In the genomic region with DNA sequence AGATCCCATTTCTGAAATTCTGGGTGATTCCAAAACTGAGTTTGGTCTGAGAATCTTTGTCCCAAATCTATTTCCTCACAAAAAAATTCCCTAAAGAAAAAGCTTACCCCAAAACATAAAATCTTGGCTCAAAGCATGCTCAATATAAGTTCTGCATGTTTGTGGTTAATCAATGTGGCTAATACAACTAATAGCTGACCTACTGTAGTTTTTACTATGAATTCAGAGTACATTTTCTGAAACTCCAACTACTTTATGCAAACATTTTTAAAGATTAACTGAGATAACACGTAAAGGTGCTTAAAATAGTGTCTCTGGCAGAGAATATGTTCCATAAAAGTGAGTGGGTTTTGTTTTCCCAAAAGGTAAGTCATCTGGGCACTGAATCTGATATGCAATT, we compare ENCODE assay signal across 9 cellular contexts.
A peak's percentile ranks its signal among the peaks of the same experiment; 100 is the strongest.
DNase-seq lines count a peak whose midpoint lies in the region; ATAC-seq and TF ChIP-seq lines count a peak whose summit lies in the region.
"Had no signal": no experiment of that assay in that cellular context is flagged by ENCODE, and none has a peak within 500 bp of the region (broad histone marks: within the 10 kb centered on the region; RNA-seq: fewer than 3 reads in every experiment).

No MANE protein-coding gene starts in this region.

- peaks cover 56% of the 10 kb centered on the region for H3K4me1 Mint-ChIP-seq in activated T-cell treated with anti-CD3 and anti-CD28 coated beads, Interleukin-2, amount 50 U/mL, for 24 hours (ENCODE audit: low read depth)
- H3K4me1 Mint-ChIP-seq in stimulated activated naive B cell treated with anti-CD40 and anti-IgM and Interleukin-4, amounts not matched to agents 10 μg/mL and 1 μg/mL and 100 μg/mL, for 72 hours, result peaks cover 42 to 53% of the 10 kb centered on the region in 2 donors

- peak overlapping the region; percentile 86 for H3K27ac ChIP-seq in RWPE2 (ENCODE audit: poor library complexity, severe bottlenecking)
- peak overlapping the region; percentile 25 for H3K27ac ChIP-seq in hepatocyte
- H3K27ac ChIP-seq in thyroid gland, result peak overlapping the region in 1 of 3 donors; percentile 32

- peaks cover 96% of the 10 kb centered on the region for H4K20me1 ChIP-seq in hepatocyte (ENCODE audit: insufficient read depth, poor library complexity, severe bottlenecking)

- no peaks in the 10 kb centered on the region for H3K9me3 ChIP-seq in RWPE2 (ENCODE audit: severe bottlenecking)
- H3K9me3 ChIP-seq in hepatocyte (ENCODE audit: low read depth), result no peaks in the 10 kb centered on the region
- H3K9me3 ChIP-seq in thyroid gland, result no peaks in the 10 kb centered on the region

- TF ChIP-seq POLR2A in thyroid gland (IDR thresholded peaks at IDR 0.05), result no peak

- peak overlapping the region; percentile 85 for H3K27ac Mint-ChIP-seq in activated T-cell treated with anti-CD3 and anti-CD28 coated beads, Interleukin-2, amount 50 U/mL, for 24 hours
- peak overlapping the region; percentile 39 for H3K27ac Mint-ChIP-seq in stimulated activated naive B cell treated with anti-CD40 and anti-IgM and Interleukin-4, amounts not matched to agents 10 μg/mL and 1 μg/mL and 100 μg/mL, for 72 hours

- H3K4me2 ChIP-seq in hepatocyte, result no peak overlapping the region

- peaks cover 98% of the 10 kb centered on the region for H3K79me2 ChIP-seq in hepatocyte

- H2AFZ ChIP-seq in hepatocyte, result no peak overlapping the region

- intact Hi-C loops in thyroid gland (cut with DNase I), result no loop called here

- TF ChIP-seq CTCF in RWPE2 (IDR thresholded peaks at IDR 0.05; ENCODE audit: poor library complexity, severe bottlenecking) (no peak), hepatocyte (IDR thresholded peaks at IDR 0.05; ENCODE audit: poor library complexity) (no peak), thyroid gland (IDR thresholded peaks at IDR 0.05) (no peak)

- H3K4me3 ChIP-seq in RWPE2 (ENCODE audit: severe bottlenecking), result no peak overlapping the region
- no peak overlapping the region for H3K4me3 ChIP-seq in hepatocyte
- H3K4me3 ChIP-seq in thyroid gland (replicated peaks in 1 of 3), result no peak overlapping the region

- H3K4me1 ChIP-seq in RWPE2 (ENCODE audit: insufficient read depth, poor library complexity, severe bottlenecking) (peaks cover 24% of the 10 kb centered on the region), hepatocyte (ENCODE audit: insufficient read depth) (peaks cover 15% of the 10 kb centered on the region), thyroid gland (peaks cover 27 to 43% of the 10 kb centered on the region in 2 donors)

- DNase-seq in activated T-cell treated with anti-CD3 and anti-CD28 coated beads, Interleukin-2, amount 50 U/mL, for 24 hours, result no peak
- no peak for DNase-seq in activated T-cell treated with anti-CD3 and anti-CD28 coated beads, Interleukin-2, amount 50 U/mL, for 48 hours
- no peak for DNase-seq in RWPE2 (ENCODE audit: low spot score)
- no peak for DNase-seq in hepatocyte (ENCODE audit: low spot score)
- DNase-seq in stimulated activated naive B cell treated with anti-CD40 and anti-IgM and Interleukin-4, amounts not matched to agents 10 μg/mL and 1 μg/mL and 100 μg/mL, for 72 hours, result no peak
- no peak for DNase-seq in foreskin melanocyte
- DNase-seq in thyroid gland, result no peak

- WGBS in hepatocyte (ENCODE audit: low lambda C conversion rate, missing lambda C conversion rate), result 56% methylated on average over 1 of the region's 1 CpG
- WGBS in thyroid gland, 2 donors, result 76 to 78% methylated on average over 1 of the region's 1 CpG

- H3K9me2 ChIP-seq in hepatocyte (replicated peaks; ENCODE audit: insufficient read depth), result no peaks in the 10 kb centered on the region

- H3K36me3 ChIP-seq in RWPE2 (ENCODE audit: low read depth) (no peaks in the 10 kb centered on the region), hepatocyte (replicated peaks; ENCODE audit: insufficient read depth, low read depth) (no peaks in the 10 kb centered on the region), thyroid gland (no peaks in the 10 kb centered on the region)

- no peak overlapping the region for H3K4me3 Mint-ChIP-seq in activated T-cell treated with anti-CD3 and anti-CD28 coated beads, Interleukin-2, amount 50 U/mL, for 24 hours
- H3K4me3 Mint-ChIP-seq in stimulated activated naive B cell treated with anti-CD40 and anti-IgM and Interleukin-4, amounts not matched to agents 10 μg/mL and 1 μg/mL and 100 μg/mL, for 72 hours, result peak overlapping the region; percentile 52 to 64

- H3K9me3 Mint-ChIP-seq in activated T-cell treated with anti-CD3 and anti-CD28 coated beads, Interleukin-2, amount 50 U/mL, for 24 hours, result no peaks in the 10 kb centered on the region
- H3K9me3 Mint-ChIP-seq in stimulated activated naive B cell treated with anti-CD40 and anti-IgM and Interleukin-4, amounts not matched to agents 10 μg/mL and 1 μg/mL and 100 μg/mL, for 72 hours, result no peaks in the 10 kb centered on the region

- no peak for ATAC-seq in RWPE2 (ENCODE audit: low read depth)
- ATAC-seq in stimulated activated naive B cell treated with anti-CD40 and anti-IgM and Interleukin-4, amounts not matched to agents 10 μg/mL and 1 μg/mL and 100 μg/mL, for 72 hours (replicated peaks), result no peak
- no peak for ATAC-seq in HG03108 (IDR thresholded peaks at IDR 0.05; ENCODE audit: unreplicated experiment)
- ATAC-seq: Right ventricle myocardium inferior had no signal

- no peaks in the 10 kb centered on the region for H3K36me3 Mint-ChIP-seq in activated T-cell treated with anti-CD3 and anti-CD28 coated beads, Interleukin-2, amount 50 U/mL, for 24 hours (ENCODE audit: low read depth)
- H3K36me3 Mint-ChIP-seq in stimulated activated naive B cell treated with anti-CD40 and anti-IgM and Interleukin-4, amounts not matched to agents 10 μg/mL and 1 μg/mL and 100 μg/mL, for 72 hours, result peaks cover 0 to 2% of the 10 kb centered on the region in 2 donors

- H3K27me3 Mint-ChIP-seq in activated T-cell treated with anti-CD3 and anti-CD28 coated beads, Interleukin-2, amount 50 U/mL, for 24 hours, result no peaks in the 10 kb centered on the region
- H3K27me3 Mint-ChIP-seq in stimulated activated naive B cell treated with anti-CD40 and anti-IgM and Interleukin-4, amounts not matched to agents 10 μg/mL and 1 μg/mL and 100 μg/mL, for 72 hours, result no peaks in the 10 kb centered on the region

- H3K27me3 ChIP-seq in RWPE2 (ENCODE audit: insufficient read depth, poor library complexity, severe bottlenecking) (no peaks in the 10 kb centered on the region), hepatocyte (no peaks in the 10 kb centered on the region), thyroid gland (no peaks in the 10 kb centered on the region)
